10 cellular contexts compared by ENCODE assay signal in genomic region chr12:68067762-68068376, GRCh38.
A peak's percentile ranks its signal among the peaks of the same experiment; 100 is the strongest.
DNase-seq lines count a peak whose midpoint lies in the region; ATAC-seq, FAIRE-seq and TF ChIP-seq lines count a peak whose summit lies in the region.
"Had no signal": no experiment of that assay in that cellular context is flagged by ENCODE, and none has a peak within 500 bp of the region (broad histone marks: within the 10 kb centered on the region; RNA-seq: fewer than 3 reads in every experiment).

No MANE protein-coding gene starts in this region.

- intact Hi-C loops in kidney (cut with DNase I) = no loop called here

- no peaks in the 10 kb centered on the region for H3K79me2 ChIP-seq in DOHH2 (ENCODE audit: control insufficient read depth, low read length)

- H3K27me3 ChIP-seq in DOHH2 (ENCODE audit: control insufficient read depth, low read length) (no peaks in the 10 kb centered on the region), WERI-Rb-1 (ENCODE audit: insufficient read depth, low read depth, severe bottlenecking) (no peaks in the 10 kb centered on the region), MG63 (peaks cover 6% of the 10 kb centered on the region; the same call in 1 of the 2 replicates)
- H3K27me3 ChIP-seq: heart left ventricle had no signal

- no peak overlapping the region for H3K4me2 ChIP-seq in DOHH2 (ENCODE audit: low read length)

- H3K27ac ChIP-seq in DOHH2 (ENCODE audit: low read depth, low read length) = no peak overlapping the region
- no peak overlapping the region for H3K27ac ChIP-seq in WERI-Rb-1
- H3K27ac ChIP-seq in kidney (ENCODE audit: low read depth in 2 of 2, low read length in 2 of 2) = no peak overlapping the region
- H3K27ac ChIP-seq: heart left ventricle had no signal

- ATAC-seq in GM18909 (IDR thresholded peaks at IDR 0.05; ENCODE audit: poor library complexity, unreplicated experiment) = no peak
- ATAC-seq: heart left ventricle had no signal

- H4K20me1 ChIP-seq in DOHH2 (ENCODE audit: control insufficient read depth, insufficient read depth, low read depth, low read length) = no peaks in the 10 kb centered on the region

- POLR2A ChIA-PET in HEK293T (lab: Yijun Ruan, JAX) = no interaction called here

- H3K4me3 ChIP-seq in DOHH2 (ENCODE audit: low read length) (no peak overlapping the region), WERI-Rb-1 (ENCODE audit: low read depth, low read length) (no peak overlapping the region), kidney (ENCODE audit: low read length in 2 of 2) (no peak overlapping the region), MG63 (no peak overlapping the region)
- H3K4me3 ChIP-seq: heart left ventricle had no signal

- no peak overlapping the region for H3K9ac ChIP-seq in kidney (ENCODE audit: low read length in 2 of 2)

- H3K9me2 ChIP-seq in DOHH2 (replicated peaks; ENCODE audit: control insufficient read depth, low read length) = no peaks in the 10 kb centered on the region

- CTCF ChIA-PET in HEK293T (lab: Yijun Ruan, JAX) = no interaction called here

- DNase-seq in HEK293T (ENCODE audit: extremely low spot score) (peak; percentile 47), WERI-Rb-1 (no peak), kidney (no peak), MG63 (no peak), RPMI8226 (no peak)
- DNase-seq: heart left ventricle; NCI-H1930; stimulated activated CD4-positive, alpha-beta T cell treated with anti-CD3 and anti-CD28 coated beads, Interleukin-2, amount 100 ng/mL, for 24 hours had no signal

- H3K36me3 ChIP-seq in DOHH2 (ENCODE audit: control insufficient read depth, low read length) (no peaks in the 10 kb centered on the region), WERI-Rb-1 (no peaks in the 10 kb centered on the region), kidney (ENCODE audit: control insufficient read depth in 1 of 2, insufficient read depth in 2 of 2, low read length in 2 of 2) (no peaks in the 10 kb centered on the region), MG63 (no peaks in the 10 kb centered on the region)
- H3K36me3 ChIP-seq: heart left ventricle had no signal

- peaks cover 16% of the 10 kb centered on the region for H3K4me1 ChIP-seq in DOHH2 (ENCODE audit: control insufficient read depth, low read length)
- no peaks in the 10 kb centered on the region for H3K4me1 ChIP-seq in kidney (ENCODE audit: control insufficient read depth in 1 of 2, insufficient read depth in 1 of 2, low read depth in 1 of 2, low read length in 2 of 2)
- H3K4me1 ChIP-seq: heart left ventricle had no signal

- FAIRE-seq in kidney (lab: Jason Lieb, UNC) = no peak

- H3K9me3 ChIP-seq in DOHH2 (ENCODE audit: control insufficient read depth, insufficient read depth, low read length) = no peaks in the 10 kb centered on the region
- peaks cover 7% of the 10 kb centered on the region for H3K9me3 ChIP-seq in WERI-Rb-1 (ENCODE audit: severe bottlenecking)
- H3K9me3 ChIP-seq in kidney (ENCODE audit: control insufficient read depth in 1 of 2, low read length in 2 of 2) = peaks cover 0 to 4% of the 10 kb centered on the region in 2 donors
- peaks cover 8% of the 10 kb centered on the region for H3K9me3 ChIP-seq in MG63

- H3F3A ChIP-seq in DOHH2 (ENCODE audit: control insufficient read depth, insufficient read depth) = no peaks in the 10 kb centered on the region

- TF ChIP-seq CTCF in DOHH2 (IDR thresholded peaks at IDR 0.05; ENCODE audit: low read depth, low read length, poor library complexity, severe bottlenecking) = peak; percentile 79
- peak; percentile 54 for TF ChIP-seq CTCF in WERI-Rb-1 (IDR thresholded peaks at IDR 0.05; ENCODE audit: low read depth, low read length)
- peak; percentile 20 for TF ChIP-seq CTCF in kidney (IDR thresholded peaks at IDR 0.05; ENCODE audit: borderline replicate concordance, extremely low read depth, insufficient read depth)

TF ChIP-seq in HEK293T, 16 proteins besides CTCF, POLR2A, EP300 and RAD21:
- no peak for TF ChIP-seq CTBP1 (IDR thresholded peaks at IDR 0.05; ENCODE audit: borderline replicate concordance)
- TF ChIP-seq SUZ12 (IDR thresholded peaks at IDR 0.05) = no peak
- no peak for TF ChIP-seq SP1 (IDR thresholded peaks at IDR 0.05)
- no peak for TF ChIP-seq BHLHE40 (IDR thresholded peaks at IDR 0.05; ENCODE audit: borderline replicate concordance)
- no peak for TF ChIP-seq NFRKB (IDR thresholded peaks at IDR 0.05)
- TF ChIP-seq FOXM1 (IDR thresholded peaks at IDR 0.05; ENCODE audit: borderline replicate concordance) = no peak
- TF ChIP-seq TARDBP (IDR thresholded peaks at IDR 0.05) = no peak
- no peak for TF ChIP-seq ZNF384 (IDR thresholded peaks at IDR 0.05)
- TF ChIP-seq L3MBTL2 (conservative IDR thresholded peaks at IDR 0.05) = no peak
- TF ChIP-seq FOXA1 (IDR thresholded peaks at IDR 0.05) = no peak
- TF ChIP-seq ELF4 (IDR thresholded peaks at IDR 0.05) = no peak
TF ChIP-seq in HEK293T: peak in this region for 0.

Comparison
In these comparisons a context has a peak if more than half of its experiments do, and no peak if none do; other contexts are left out.
1. CTCF ChIP-seq: peak in every context shown above with its lines; median percentile 79 in DOHH2; 54 in WERI-Rb-1; 20 in kidney.